ENCODE assay signal across 17 cellular contexts in the genomic region with DNA sequence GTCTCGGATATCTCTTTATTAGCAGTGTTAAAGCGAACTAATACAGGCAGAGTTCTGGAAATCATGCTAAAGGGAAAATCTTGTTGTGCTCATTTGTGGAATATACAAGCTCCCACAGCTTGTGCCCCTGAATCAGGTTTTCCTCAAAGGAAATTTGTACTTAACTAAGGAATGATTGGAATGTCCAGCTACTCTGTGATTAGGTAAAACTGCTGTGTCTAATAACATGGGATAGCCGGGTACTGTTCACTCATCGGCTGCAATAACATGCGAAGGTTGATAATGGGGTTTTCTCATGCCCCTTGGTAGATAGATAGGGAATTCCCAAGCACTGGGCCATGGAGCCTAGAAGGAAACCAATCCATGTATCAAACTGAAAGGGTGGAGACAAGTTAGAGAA.
DNase-seq lines count a peak whose midpoint lies in the region; ATAC-seq, FAIRE-seq and TF ChIP-seq lines count a peak whose summit lies in the region.
"Had no signal": no experiment of that assay in that cellular context is flagged by ENCODE, and none has a peak within 500 bp of the region (broad histone marks: within the 10 kb centered on the region; RNA-seq: fewer than 3 reads in every experiment).

No MANE protein-coding gene starts in this region.

- ATAC-seq in GM21619 (IDR thresholded peaks at IDR 0.05; ENCODE audit: unreplicated experiment), result no peak
- ATAC-seq in HG03342 (IDR thresholded peaks at IDR 0.05; ENCODE audit: unreplicated experiment), result no peak
- ATAC-seq: activated CD8-positive, alpha-beta T cell treated with anti-CD3 and anti-CD28 coated beads for 36 hours; K562 had no signal

- TF ChIP-seq POLR2A in H54 (IDR thresholded peaks at IDR 0.05; ENCODE audit: low read depth, low read length), result no peak

- intact Hi-C loops in cardiac septum (cut with DNase I), result no loop called here

- DNase-seq in H54 (ENCODE audit: insufficient read length, low spot score) (no peak), amniotic epithelial cell (ENCODE audit: low read depth) (peak; percentile 81), glomerular visceral epithelial cell (ENCODE audit: extremely low spot score) (peak; percentile 67), renal cortical epithelial cell (ENCODE audit: low read depth) (peak; percentile 94), cardiac septum (ENCODE audit: low spot score) (no peak), T-helper 2 cell (no peak)
- DNase-seq: activated CD8-positive, alpha-beta T cell treated with anti-CD3 and anti-CD28 coated beads for 36 hours; activated gamma-delta T cell; CD8-positive, alpha-beta memory T cell; NCI-H1436; NCI-H524; RPMI8226; small intestine; substantia nigra had no signal

- peak; percentile 38 for FAIRE-seq in H54 (lab: Jason Lieb, UNC)
- FAIRE-seq: K562, small intestine had no signal

Comparison
In these comparisons a context has a peak if more than half of its experiments do, and no peak if none do; other contexts are left out.
1. DNase-seq: peak in amniotic epithelial cell (single experiment), glomerular visceral epithelial cell (single experiment) and renal cortical epithelial cell (single experiment); none in H54 (single experiment), cardiac septum (single experiment) and T-helper 2 cell (0 of 5).